Comparison of ENCODE assay signal across 31 cellular contexts in the genomic region with DNA sequence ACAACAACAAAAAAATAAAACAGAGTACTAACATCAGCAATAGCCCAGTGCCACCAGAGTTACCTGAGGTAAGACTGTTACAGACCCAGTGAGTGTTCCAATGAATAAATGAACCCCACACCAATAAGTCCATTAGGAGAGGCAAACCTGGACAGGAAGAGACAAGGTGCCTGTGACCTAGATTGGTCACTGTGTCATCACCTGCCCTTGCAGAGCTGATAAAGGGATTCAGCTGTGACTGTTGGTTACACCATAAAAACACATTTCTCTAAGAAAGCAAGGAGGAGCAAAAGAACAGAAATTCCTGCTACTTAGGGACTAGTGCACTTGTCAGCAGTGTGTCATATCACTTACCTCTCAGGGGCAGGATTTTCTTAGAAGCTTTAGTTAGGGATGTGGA. TPM values are rescaled to one million over a fixed set of nuclear protein-coding genes. Genes with fewer than 3 reads are reported as not detected.
"Had no signal": no experiment of that assay in that cellular context is flagged by ENCODE, and none has a peak within 500 bp of the region (broad histone marks: within the 10 kb centered on the region; RNA-seq: fewer than 3 reads in every experiment).

No MANE protein-coding gene starts in this region.

- H3K4me2 ChIP-seq: smooth muscle cell had no signal

- H3K27ac ChIP-seq: adrenal gland, body of pancreas, colonic mucosa, dorsolateral prefrontal cortex, gastrocnemius medialis, right atrium auricular region, testis, transverse colon had no signal

- H3K27me3 Mint-ChIP-seq: activated naive CD8-positive, alpha-beta T cell treated with anti-CD3 and anti-CD28 coated beads for 36 hours had no signal

- H3K4me3 ChIP-seq: adrenal gland, body of pancreas, colonic mucosa, dorsolateral prefrontal cortex, gastrocnemius medialis, right atrium auricular region, smooth muscle cell, testis, transverse colon had no signal

- H3K27ac Mint-ChIP-seq: activated naive CD4-positive, alpha-beta T cell treated with anti-CD3 and anti-CD28 coated beads for 36 hours; activated naive CD8-positive, alpha-beta T cell treated with anti-CD3 and anti-CD28 coated beads for 36 hours; T-helper 2 cell treated with Interferon-gamma antibody and Interleukin-4, amounts not matched to agents 5 μg/mL and 100 μg/mL, for 36 hours had no signal

- DNase-seq: activated CD4-positive, alpha-beta T cell treated with anti-CD3 and anti-CD28 coated beads for 48 hours; activated CD4-positive, alpha-beta T cell treated with anti-CD3 and anti-CD28 coated beads, Interleukin-2, amount 50 U/mL, for 48 hours; activated CD4-positive, CD25-positive, alpha-beta regulatory T cell; activated effector memory CD4-positive, alpha-beta T cell treated with anti-CD3 and anti-CD28 coated beads, Interleukin-2, amount 50 U/mL, for 16 hours; activated naive CD4-positive, alpha-beta T cell treated with anti-CD3 and anti-CD28 coated beads for 36 hours; activated naive CD8-positive, alpha-beta T cell treated with anti-CD3 and anti-CD28 coated beads for 36 hours; adrenal gland; aorta; body of pancreas; cerebellar nuclear complex; colonic mucosa; dorsolateral prefrontal cortex; effector memory CD4-positive, alpha-beta T cell; erythroblast; gastrocnemius medialis; glutamatergic neuron; islet precursor cell; mammary epithelial cell; occipital lobe; stimulated activated CD4-positive, alpha-beta T cell treated with anti-CD3 and anti-CD28 coated beads, Interleukin-1b, Interleukin-23, amount 100 ng/mL, for 48 hours; stimulated activated CD4-positive, alpha-beta T cell treated with anti-CD3 and anti-CD28 coated beads, Interleukin-4, amount 100 ng/mL, for 4 hours; stimulated activated CD8-positive, alpha-beta memory T cell treated with anti-CD3 and anti-CD28 coated beads, Interleukin-4, amount 100 ng/mL, for 48 hours; stimulated activated naive CD4-positive, alpha-beta T cell; T-helper 1 cell; testis; transverse colon had no signal

- H3K4me1 Mint-ChIP-seq: neural crest cell had no signal

- H3K4me1 ChIP-seq: adrenal gland, colonic mucosa, gastrocnemius medialis, right atrium auricular region, testis, transverse colon had no signal

- H3K9me3 ChIP-seq: adrenal gland, body of pancreas, colonic mucosa, gastrocnemius medialis, right atrium auricular region, testis, transverse colon had no signal

- H3K4me3 Mint-ChIP-seq: activated naive CD4-positive, alpha-beta T cell treated with anti-CD3 and anti-CD28 coated beads for 36 hours; activated naive CD8-positive, alpha-beta T cell treated with anti-CD3 and anti-CD28 coated beads for 36 hours; neural crest cell; T-helper 2 cell treated with Interferon-gamma antibody and Interleukin-4, amounts not matched to agents 5 μg/mL and 100 μg/mL, for 36 hours had no signal

- H3K27me3 ChIP-seq: adrenal gland, body of pancreas, colonic mucosa, gastrocnemius medialis, right atrium auricular region, testis had no signal

- H3K36me3 ChIP-seq: adrenal gland, colonic mucosa, gastrocnemius medialis, right atrium auricular region, transverse colon had no signal

- ATAC-seq: body of pancreas, gastrocnemius medialis had no signal

RNA-seq across cellular contexts. Expression of a gene that starts 37.5 kb away (rescaled TPM):
- total RNA-seq: mammary epithelial cell, neural crest cell, occipital lobe, pulmonary artery endothelial cell, smooth muscle cell had no signal
